Comparison of ENCODE assay signal across 8 cellular contexts in the genomic region with DNA sequence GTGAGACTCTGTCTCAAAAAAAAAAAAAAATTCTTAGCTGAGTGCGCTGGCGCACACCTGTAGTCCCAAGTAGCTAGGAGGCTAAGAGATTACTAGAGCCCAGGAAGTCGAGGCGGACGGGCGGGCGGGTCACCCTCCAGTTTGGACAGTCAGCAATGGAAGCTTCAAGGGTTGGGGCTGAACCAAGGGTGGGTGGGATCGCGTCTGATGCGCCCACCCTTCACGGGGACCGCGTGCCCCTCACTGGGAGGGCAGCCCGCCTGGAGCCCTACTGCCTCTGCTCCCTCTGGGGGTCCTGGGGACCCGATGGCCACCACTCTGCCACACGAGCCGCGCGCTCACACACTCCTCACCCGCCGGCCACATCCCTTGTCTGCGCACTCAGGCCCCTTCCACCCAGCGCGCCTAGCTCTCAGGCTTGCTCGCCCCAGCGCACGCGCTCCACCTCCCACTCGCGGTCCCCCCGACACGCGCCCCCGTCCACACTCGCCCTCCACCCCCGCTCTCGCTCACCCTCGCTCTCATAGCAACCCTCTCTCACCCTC. TPM values are rescaled to one million over a fixed set of nuclear protein-coding genes. Genes with fewer than 3 reads are reported as not detected.
DNase-seq lines count a peak whose midpoint lies in the region; ATAC-seq and TF ChIP-seq lines count a peak whose summit lies in the region.

No MANE protein-coding gene starts in this region.

- POLR2A ChIA-PET in Panc1 (lab: Charles Lee), result no interaction called here

- TF ChIP-seq CTCF in Panc1 (IDR thresholded peaks at IDR 0.05) (no peak), nephron progenitor cell (IDR thresholded peaks at IDR 0.05) (no peak)

- H3K4me3 Mint-ChIP-seq in nephron progenitor cell, result peak overlapping the region; percentile 93

- peak; percentile 61 for DNase-seq in AG08396 (ENCODE audit: low spot score)
- DNase-seq in Panc1 (ENCODE audit: low read depth, low spot score), result no peak
- no peak for DNase-seq in effector memory CD4-positive, alpha-beta T cell
- peak; percentile 59 for DNase-seq in nephron progenitor cell
- no peak for DNase-seq in inferior parietal cortex (ENCODE audit: extremely low spot score)
- no peak for DNase-seq in DMS 273 (lab: John Stamatoyannopoulos, UW; ENCODE audit: unreplicated experiment)

- TSS peak; percentile 83 for BruUV-seq in Panc1 (replicated peaks; lab: Mats Ljungman, UMichigan)

- peak overlapping the region; percentile 82 to 83 for H3K4me3 ChIP-seq in Panc1 (ENCODE audit: low read depth in 2 of 2, low read length in 2 of 2)
- H3K4me3 ChIP-seq in effector memory CD4-positive, alpha-beta T cell (ENCODE audit: insufficient read depth, low read depth, low read length, poor library complexity, severe bottlenecking), result peak overlapping the region; percentile 95

- no peaks in the 10 kb centered on the region for H3K9me3 Mint-ChIP-seq in nephron progenitor cell

- H3K36me3 ChIP-seq in Panc1 (ENCODE audit: control insufficient read depth, insufficient read depth, low read length), result no peaks in the 10 kb centered on the region
- H3K36me3 ChIP-seq in effector memory CD4-positive, alpha-beta T cell (ENCODE audit: control insufficient read depth, insufficient read depth, low read length), result no peaks in the 10 kb centered on the region

- H3K9me3 ChIP-seq in Panc1 (ENCODE audit: control insufficient read depth, insufficient read depth, low read depth, low read length), result no peaks in the 10 kb centered on the region
- H3K9me3 ChIP-seq in effector memory CD4-positive, alpha-beta T cell (ENCODE audit: control insufficient read depth, low read length), result no peaks in the 10 kb centered on the region

- H3K36me3 Mint-ChIP-seq in nephron progenitor cell (ENCODE audit: low read depth), result peaks cover 9% of the 10 kb centered on the region

- CTCF ChIA-PET in Panc1 (lab: Charles Lee), result interaction anchor here (0.8 to 1.4 kb wide), 2 partner anchors 12 to 62 kb away, joined by 3 to 6 read pairs; no protein-coding TSS in a partner anchor

- intact Hi-C loops in Panc1 (cut with micrococcal nuclease; ENCODE audit: unreplicated experiment), result no loop called here

- peaks cover 5% of the 10 kb centered on the region for H3K27me3 Mint-ChIP-seq in nephron progenitor cell (ENCODE audit: low read depth, poor library complexity)

- peaks cover 17% of the 10 kb centered on the region for H3K4me1 ChIP-seq in Panc1 (ENCODE audit: control insufficient read depth, insufficient read depth, low read length)
- H3K4me1 ChIP-seq in effector memory CD4-positive, alpha-beta T cell (ENCODE audit: control insufficient read depth, insufficient read depth, low read length, poor library complexity, severe bottlenecking), result peaks cover 18% of the 10 kb centered on the region

- H3K27ac Mint-ChIP-seq in nephron progenitor cell, result peak overlapping the region; percentile 51

- H3K4me1 Mint-ChIP-seq in nephron progenitor cell, result peaks cover 16% of the 10 kb centered on the region

- ATAC-seq in GM21717 (IDR thresholded peaks at IDR 0.05; ENCODE audit: unreplicated experiment), result peak; percentile 10
- peak; percentile 23 for ATAC-seq in Panc1
- no peak for ATAC-seq in GM18511 (IDR thresholded peaks at IDR 0.05; ENCODE audit: unreplicated experiment)

- in situ Hi-C loops in Panc1 (cut with HindIII; ENCODE audit: low pct_unique_long_range_greater_than_20kb, low sequenced_read_pairs), result no loop called here

- no peaks in the 10 kb centered on the region for H3K27me3 ChIP-seq in Panc1 (ENCODE audit: control insufficient read depth, insufficient read depth, low read length)
- no peaks in the 10 kb centered on the region for H3K27me3 ChIP-seq in effector memory CD4-positive, alpha-beta T cell (replicated peaks; ENCODE audit: control insufficient read depth, insufficient read depth, low read length, poor library complexity, severe bottlenecking)

- H3K27ac ChIP-seq in Panc1 (ENCODE audit: low read length), result peak overlapping the region; percentile 80
- H3K27ac ChIP-seq in effector memory CD4-positive, alpha-beta T cell (ENCODE audit: insufficient read depth, low read length, poor library complexity, severe bottlenecking), result peak overlapping the region; percentile 44

RNA-seq across cellular contexts. Expression of a gene that starts 0.5 kb away (rescaled TPM):
- 224 TPM for total RNA-seq in Panc1 (2021; ENCODE audit: unreplicated experiment)
- polyA plus RNA-seq in Panc1 (2012; ENCODE audit: insufficient read length), result 247 TPM

RNA-seq across cellular contexts. Expression of a gene that starts 15.6 kb away (rescaled TPM):
- total RNA-seq in Panc1 (2021; ENCODE audit: unreplicated experiment), result 123 TPM
- 238 TPM for polyA plus RNA-seq in Panc1 (2012; ENCODE audit: insufficient read length)

Comparison
In these comparisons a context has a peak if more than half of its experiments do, and no peak if none do; other contexts are left out.
1. DNase-seq: peak in AG08396 (single experiment) and nephron progenitor cell (single experiment); none in Panc1 (single experiment), effector memory CD4-positive, alpha-beta T cell (0 of 3), inferior parietal cortex (single experiment) and DMS 273 (single experiment).